In genomic region chr1:245831518-245831917, GRCh38 we compare ENCODE assay signal across 36 cellular contexts.
"Had no signal": no experiment of that assay in that cellular context is flagged by ENCODE, and none has a peak within 500 bp of the region (broad histone marks: within the 10 kb centered on the region; RNA-seq: fewer than 3 reads in every experiment).

No MANE protein-coding gene starts in this region.

- H3K4me1 Mint-ChIP-seq: activated CD4-positive, alpha-beta T cell treated with anti-CD3 and anti-CD28 coated beads, Interleukin-2, amount 10 ng/mL, durations not matched to agents 24 days and 14 days; activated naive CD8-positive, alpha-beta T cell treated with anti-CD3 and anti-CD28 coated beads for 36 hours; activated T-helper 17 cell treated with anti-CD3 and anti-CD28 coated beads, Interleukin-2, amount 50 U/mL, for 72 hours had no signal

- H3K9me3 ChIP-seq: adrenal gland, body of pancreas, breast epithelium had no signal

- H3K27me3 Mint-ChIP-seq: activated B cell treated with CpG ODN at 0.5 μM for 24 hours; activated CD4-positive, alpha-beta memory T cell treated with anti-CD3 and anti-CD28 coated beads for 36 hours; activated CD4-positive, alpha-beta T cell treated with anti-CD3 and anti-CD28 coated beads, Interleukin-2, amount 10 ng/mL, durations not matched to agents 24 days and 14 days; activated CD8-positive, alpha-beta T cell treated with anti-CD3 and anti-CD28 coated beads for 36 hours; activated naive CD8-positive, alpha-beta T cell treated with anti-CD3 and anti-CD28 coated beads for 36 hours; activated T-helper 17 cell treated with anti-CD3 and anti-CD28 coated beads, Interleukin-2, amount 50 U/mL, for 72 hours had no signal

- H3K4me1 ChIP-seq: adrenal gland, body of pancreas, breast epithelium had no signal

- H3K27ac ChIP-seq: adrenal gland, body of pancreas, brain microvascular endothelial cell, breast epithelium, VCaP had no signal

- DNase-seq: activated B cell treated with CpG ODN at 0.5 μM for 24 hours; activated CD4-positive, alpha-beta memory T cell treated with anti-CD3 and anti-CD28 coated beads for 36 hours; activated CD4-positive, alpha-beta T cell treated with anti-CD3 and anti-CD28 coated beads for 4 hours; activated CD4-positive, alpha-beta T cell treated with anti-CD3 and anti-CD28 coated beads, Interleukin-2, amount 10 ng/mL, durations not matched to agents 24 days and 14 days; activated CD4-positive, alpha-beta T cell treated with anti-CD3 and anti-CD28 coated beads, Interleukin-2, amount 50 U/mL, for 1 hour; activated CD4-positive, alpha-beta T cell treated with anti-CD3 and anti-CD28 coated beads, Interleukin-2, amount 50 U/mL, for 4 hours; activated CD4-positive, CD25-positive, alpha-beta regulatory T cell treated with anti-CD3 and anti-CD28 coated beads, Interleukin-2, amount 50 U/mL, for 72 hours; activated CD8-positive, alpha-beta memory T cell treated with anti-CD3 and anti-CD28 coated beads, Interleukin-2, amount 50 U/mL, for 4 hours; activated CD8-positive, alpha-beta T cell treated with anti-CD3 and anti-CD28 coated beads for 36 hours; activated effector memory CD4-positive, alpha-beta T cell treated with anti-CD3 and anti-CD28 coated beads, Interleukin-2, amount 50 U/mL, for 16 hours; activated gamma-delta T cell treated with Interleukin-2 at 50 U/mL for 16 hours; activated naive CD4-positive, alpha-beta T cell; activated naive CD4-positive, alpha-beta T cell treated with anti-CD3 and anti-CD28 coated beads for 36 hours; activated naive CD4-positive, alpha-beta T cell treated with anti-CD3 and anti-CD28 coated beads, Interleukin-2, amount 50 U/mL, for 16 hours; activated naive CD8-positive, alpha-beta T cell treated with anti-CD3 and anti-CD28 coated beads for 36 hours; activated T-cell treated with anti-CD3 and anti-CD28 coated beads for 4 hours; activated T-cell treated with anti-CD3 and anti-CD28 coated beads, Interleukin-2, amount 50 U/mL, for 1 hour; activated T-cell treated with anti-CD3 and anti-CD28 coated beads, Interleukin-2, amount 50 U/mL, for 4 hours; activated T-cell treated with anti-CD3 and anti-CD28 coated beads, Interleukin-2, amount 50 U/mL, for 72 hours; adrenal gland; amniotic stem cell; aorta; body of pancreas; brain microvascular endothelial cell; central memory CD4-positive, alpha-beta T cell; SW 1271; T-helper 1 cell; T-helper 2 cell; T-helper 9 cell had no signal

- H3K4me3 ChIP-seq: adrenal gland, body of pancreas, breast epithelium had no signal

- H3K27ac Mint-ChIP-seq: activated B cell treated with CpG ODN at 0.5 μM for 24 hours; activated CD4-positive, alpha-beta memory T cell treated with anti-CD3 and anti-CD28 coated beads for 36 hours; activated CD4-positive, alpha-beta T cell treated with anti-CD3 and anti-CD28 coated beads, Interleukin-2, amount 10 ng/mL, durations not matched to agents 24 days and 14 days; activated CD8-positive, alpha-beta T cell treated with anti-CD3 and anti-CD28 coated beads for 36 hours; activated naive CD4-positive, alpha-beta T cell treated with anti-CD3 and anti-CD28 coated beads for 36 hours; activated naive CD4-positive, alpha-beta T cell treated with anti-CD3 and anti-CD28 coated beads, Interleukin-2, amount 50 U/mL, for 72 hours; activated naive CD8-positive, alpha-beta T cell treated with anti-CD3 and anti-CD28 coated beads for 36 hours; activated T-cell treated with anti-CD3 and anti-CD28 coated beads, Interleukin-2, amount 50 U/mL, for 72 hours; activated T-helper 1 cell treated with anti-CD3 and anti-CD28 coated beads, Interleukin-12 subunit alpha, Interleukin-12 subunit beta, Interleukin-2, Interleukin-4 antibody, amounts not matched to agents 30 ng/mL and 10 ng/mL and 1 ng/mL, durations not matched to agents 14 hours and 24 hours and 36 hours; activated T-helper 17 cell treated with anti-CD3 and anti-CD28 coated beads, Interleukin-2, amount 50 U/mL, for 72 hours; T-helper 1 cell treated with Interleukin-12 subunit alpha and Interleukin-12 subunit beta and Interleukin-4 antibody, amounts not matched to agents 30 μg/mL and 1 μg/mL, for 36 hours; T-helper 2 cell treated with Interferon-gamma antibody and Interleukin-4, amounts not matched to agents 5 μg/mL and 100 μg/mL, for 36 hours had no signal

- H3K36me3 ChIP-seq: adrenal gland, brain microvascular endothelial cell, breast epithelium had no signal

- ATAC-seq: activated CD8-positive, alpha-beta T cell treated with anti-CD3 and anti-CD28 coated beads for 36 hours; activated naive CD4-positive, alpha-beta T cell treated with anti-CD3 and anti-CD28 coated beads, Interleukin-2, amount 50 U/mL, for 72 hours; activated T-cell treated with anti-CD3 and anti-CD28 coated beads, Interleukin-2, amount 50 U/mL, for 4 hours; activated T-cell treated with anti-CD3 and anti-CD28 coated beads, Interleukin-2, amount 50 U/mL, for 72 hours; activated T-helper 17 cell treated with anti-CD3 and anti-CD28 coated beads, Interleukin-2, amount 50 U/mL, for 72 hours; body of pancreas had no signal

- H3K9me3 Mint-ChIP-seq: activated CD4-positive, alpha-beta T cell treated with anti-CD3 and anti-CD28 coated beads, Interleukin-2, amount 10 ng/mL, durations not matched to agents 24 days and 14 days; activated CD8-positive, alpha-beta T cell treated with anti-CD3 and anti-CD28 coated beads for 36 hours; activated T-cell treated with anti-CD3 and anti-CD28 coated beads, Interleukin-2, amount 50 U/mL, for 4 hours; activated T-helper 1 cell treated with anti-CD3 and anti-CD28 coated beads, Interleukin-12 subunit alpha, Interleukin-12 subunit beta, Interleukin-2, Interleukin-4 antibody, amounts not matched to agents 30 ng/mL and 10 ng/mL and 1 ng/mL, durations not matched to agents 14 hours and 24 hours and 36 hours; T-helper 1 cell treated with Interleukin-12 subunit alpha and Interleukin-12 subunit beta and Interleukin-4 antibody, amounts not matched to agents 30 μg/mL and 1 μg/mL, for 36 hours; T-helper 2 cell treated with Interferon-gamma antibody and Interleukin-4, amounts not matched to agents 5 μg/mL and 100 μg/mL, for 36 hours had no signal

- H3K27me3 ChIP-seq: adrenal gland, body of pancreas, brain microvascular endothelial cell, breast epithelium had no signal

- H3K4me3 Mint-ChIP-seq: activated B cell treated with CpG ODN at 0.5 μM for 24 hours; activated CD4-positive, alpha-beta memory T cell treated with anti-CD3 and anti-CD28 coated beads for 36 hours; activated CD4-positive, alpha-beta T cell treated with anti-CD3 and anti-CD28 coated beads, Interleukin-2, amount 10 ng/mL, durations not matched to agents 24 days and 14 days; activated CD8-positive, alpha-beta T cell treated with anti-CD3 and anti-CD28 coated beads for 36 hours; activated naive CD4-positive, alpha-beta T cell treated with anti-CD3 and anti-CD28 coated beads for 36 hours; activated naive CD8-positive, alpha-beta T cell treated with anti-CD3 and anti-CD28 coated beads for 36 hours; activated T-cell treated with anti-CD3 and anti-CD28 coated beads, Interleukin-2, amount 50 U/mL, for 4 hours; activated T-cell treated with anti-CD3 and anti-CD28 coated beads, Interleukin-2, amount 50 U/mL, for 72 hours; activated T-helper 1 cell treated with anti-CD3 and anti-CD28 coated beads, Interleukin-12 subunit alpha, Interleukin-12 subunit beta, Interleukin-2, Interleukin-4 antibody, amounts not matched to agents 30 ng/mL and 10 ng/mL and 1 ng/mL, durations not matched to agents 14 hours and 24 hours and 36 hours; activated T-helper 17 cell treated with anti-CD3 and anti-CD28 coated beads, Interleukin-2, amount 50 U/mL, for 72 hours; T-helper 1 cell treated with Interleukin-12 subunit alpha and Interleukin-12 subunit beta and Interleukin-4 antibody, amounts not matched to agents 30 μg/mL and 1 μg/mL, for 36 hours; T-helper 2 cell treated with Interferon-gamma antibody and Interleukin-4, amounts not matched to agents 5 μg/mL and 100 μg/mL, for 36 hours had no signal
